In genomic region chr17:38598536-38598935, GRCh38 we compare ENCODE assay signal across 2 cellular contexts.
TF ChIP-seq lines count a peak whose summit lies in the region.

No MANE protein-coding gene starts in this region.

TF ChIP-seq in HEK293, 187 proteins besides CTCF, POLR2A, EP300 and RAD21 (continued from another document):
- TF ChIP-seq ZNF529 (tag by site-specific recombination; IDR thresholded peaks at IDR 0.05; ENCODE audit: insufficient replicate concordance): no peak

TF ChIP-seq in K562, 482 proteins besides CTCF, POLR2A, EP300 and RAD21 (continued from another document and continues in another):
- TF ChIP-seq PREB (CRISPR knock-in tag; IDR thresholded peaks at IDR 0.05) (no peak), FOXM1 (IDR thresholded peaks at IDR 0.05; ENCODE audit: low read depth) (peak; percentile 93), FOXM1 (CRISPR knock-in tag; IDR thresholded peaks at IDR 0.05; ENCODE audit: low read depth) (no peak), MTA1 (IDR thresholded peaks at IDR 0.05; ENCODE audit: borderline replicate concordance) (peak; percentile 82; the same call in 1 of the 2 replicates), ARNT (IDR thresholded peaks at IDR 0.05) (peak in 1 of 2 experiments; percentile 85; a peak in 1 of 4 replicates), NFATC3 (IDR thresholded peaks at IDR 0.05) (no peak), DACH1 (IDR thresholded peaks at IDR 0.05; ENCODE audit: partially characterized antibody) (peak; percentile 37), CEBPG (CRISPR knock-in tag; IDR thresholded peaks at IDR 0.05) (no peak), CEBPG (tag; conservative IDR thresholded peaks at IDR 0.05 in 1 of 2, IDR thresholded peaks at IDR 0.05 in 1 of 2) (no peak), PRDM10 (IDR thresholded peaks at IDR 0.05; ENCODE audit: partially characterized antibody) (peak; percentile 90), HSF4 (CRISPR knock-in tag; IDR thresholded peaks at IDR 0.05; ENCODE audit: borderline replicate concordance) (no peak), SIN3B (IDR thresholded peaks at IDR 0.05; ENCODE audit: low read depth) (0 out of 2 replicates have a peak, but pooled peaks have one; percentile 39), CHD7 (IDR thresholded peaks at IDR 0.05; ENCODE audit: low read depth, low read length) (no peak), PHF21A (IDR thresholded peaks at IDR 0.05; ENCODE audit: borderline replicate concordance, low read depth) (peak; percentile 78; the same call in 1 of the 2 replicates), ZNF79 (CRISPR knock-in tag; IDR thresholded peaks at IDR 0.05; ENCODE audit: low read depth) (no peak), EGR1 (conservative IDR thresholded peaks at IDR 0.05) (peak; percentile 58), TRIM24 (IDR thresholded peaks at IDR 0.05) (0 out of 4 replicates have a peak, but pooled peaks of 1 of the 2 experiments have one; percentile 24), BMI1 (IDR thresholded peaks at IDR 0.05; ENCODE audit: low read length) (no peak), SMAD1 (IDR thresholded peaks at IDR 0.05; ENCODE audit: low read depth, low read length, partially characterized antibody) (no peak), ARID1B (IDR thresholded peaks at IDR 0.05) (peak; percentile 24; the same call in 1 of the 2 replicates), CHD2 (IDR thresholded peaks at IDR 0.05; ENCODE audit: low read depth, low read length) (peak; percentile 27; the same call in 1 of the 2 replicates), L3MBTL2 (IDR thresholded peaks at IDR 0.05) (peak; percentile 71), TCF7L2 (IDR thresholded peaks at IDR 0.05; ENCODE audit: low read depth, low read length) (0 out of 2 replicates have a peak, but pooled peaks have one; percentile 35), BCOR (IDR thresholded peaks at IDR 0.05) (no peak), CBFA2T3 (IDR thresholded peaks at IDR 0.05) (peak; percentile 34; the same call in 1 of the 2 replicates), CEBPB (tag; IDR thresholded peaks at IDR 0.05) (no peak), JUND (IDR thresholded peaks at IDR 0.05; ENCODE audit: borderline replicate concordance, low read depth, low read length) (peak; percentile 68), JUND (tag; IDR thresholded peaks at IDR 0.05; ENCODE audit: borderline replicate concordance, low read depth, low read length) (no peak; the same call in 2 of the 3 replicates), NCOA4 (IDR thresholded peaks at IDR 0.05; ENCODE audit: partially characterized antibody) (no peak), NEUROD1 (IDR thresholded peaks at IDR 0.05; ENCODE audit: borderline replicate concordance, low read depth, low read length, partially characterized antibody) (peak; percentile 100), SNIP1 (IDR thresholded peaks at IDR 0.05; ENCODE audit: low read depth) (no peak), CHAMP1 (IDR thresholded peaks at IDR 0.05) (no peak), CBX3 (IDR thresholded peaks at IDR 0.05; ENCODE audit: borderline replicate concordance in 1 of 2, low read length in 2 of 2) (peak in 1 of 2 experiments; percentile 85; a peak in 2 of 3 replicates), ZNF184 (CRISPR knock-in tag; IDR thresholded peaks at IDR 0.05) (no peak), UBTF (IDR thresholded peaks at IDR 0.05; ENCODE audit: borderline replicate concordance in 1 of 2, low read depth in 2 of 2, low read length in 2 of 2) (peak; percentile 51 to 70; a peak in 2 of 4 replicates), NR2C1 (IDR thresholded peaks at IDR 0.05) (peak; percentile 51; the same call in 1 of the 2 replicates), NR2C1 (tag; IDR thresholded peaks at IDR 0.05) (no peak), RCOR1 (IDR thresholded peaks at IDR 0.05; ENCODE audit: borderline replicate concordance in 1 of 2, low read depth in 2 of 2, low read length in 2 of 2) (peak in 1 of 2 experiments; percentile 77; a peak in 2 of 4 replicates), TFAM (CRISPR knock-in tag; conservative IDR thresholded peaks at IDR 0.05) (no peak)
- TF ChIP-seq, protein P1, sequence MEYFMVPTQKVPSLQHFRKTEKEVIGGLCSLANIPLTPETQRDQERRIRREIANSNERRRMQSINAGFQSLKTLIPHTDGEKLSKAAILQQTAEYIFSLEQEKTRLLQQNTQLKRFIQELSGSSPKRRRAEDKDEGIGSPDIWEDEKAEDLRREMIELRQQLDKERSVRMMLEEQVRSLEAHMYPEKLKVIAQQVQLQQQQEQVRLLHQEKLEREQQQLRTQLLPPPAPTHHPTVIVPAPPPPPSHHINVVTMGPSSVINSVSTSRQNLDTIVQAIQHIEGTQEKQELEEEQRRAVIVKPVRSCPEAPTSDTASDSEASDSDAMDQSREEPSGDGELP (CRISPR knock-in tag; IDR thresholded peaks at IDR 0.05; ENCODE audit: borderline replicate concordance): peak; percentile 78; the same call in 1 of the 2 replicates
